Comparison of ENCODE assay signal across 9 cellular contexts in the genomic region with DNA sequence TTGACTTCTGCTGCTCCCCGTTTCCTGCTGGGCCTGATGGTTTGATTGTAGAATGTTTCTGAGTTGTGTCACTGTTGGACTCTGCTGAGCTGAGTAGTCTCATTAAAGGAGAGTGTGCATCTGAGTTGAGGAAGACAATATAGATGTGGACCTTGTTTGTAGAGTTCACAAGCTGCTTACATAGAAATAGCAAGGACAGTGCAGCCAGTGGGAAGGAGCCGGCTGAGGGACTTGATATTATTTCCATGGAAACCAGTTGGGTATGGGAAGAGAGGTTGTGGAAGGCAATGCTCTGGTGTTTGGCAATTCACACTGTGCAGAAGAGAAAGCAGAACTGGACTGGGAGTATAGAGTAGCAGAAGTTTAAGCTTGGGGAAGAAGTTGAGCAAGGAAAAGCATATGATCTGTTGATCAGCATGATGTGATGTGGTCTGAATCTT. TPM values are rescaled to one million over a fixed set of nuclear protein-coding genes. Genes with fewer than 3 reads are reported as not detected.
A peak's percentile ranks its signal among the peaks of the same experiment; 100 is the strongest.
DNase-seq lines count a peak whose midpoint lies in the region; ATAC-seq and TF ChIP-seq lines count a peak whose summit lies in the region.
"Had no signal": no experiment of that assay in that cellular context is flagged by ENCODE, and none has a peak within 500 bp of the region (broad histone marks: within the 10 kb centered on the region; RNA-seq: fewer than 3 reads in every experiment).

No MANE protein-coding gene starts in this region.

- H3K4me3 Mint-ChIP-seq in nephron progenitor cell = no peak overlapping the region
- H3K4me3 Mint-ChIP-seq in stimulated activated memory B cell treated with anti-CD40 and anti-IgM and Interleukin-4, amounts not matched to agents 10 μg/mL and 1 μg/mL and 100 μg/mL, for 72 hours = no peak overlapping the region

- H3K36me3 Mint-ChIP-seq in nephron progenitor cell (ENCODE audit: low read depth) = peaks cover 14% of the 10 kb centered on the region
- H3K36me3 Mint-ChIP-seq in stimulated activated memory B cell treated with anti-CD40 and anti-IgM and Interleukin-4, amounts not matched to agents 10 μg/mL and 1 μg/mL and 100 μg/mL, for 72 hours = peaks cover 9% of the 10 kb centered on the region

- H4K20me1 ChIP-seq in DOHH2 (ENCODE audit: control insufficient read depth, insufficient read depth, low read depth, low read length) = peaks cover 12% of the 10 kb centered on the region
- H4K20me1 ChIP-seq in mammary epithelial cell (ENCODE audit: insufficient read depth, low read length) = peaks cover 4% of the 10 kb centered on the region

- dilution Hi-C loops in mammary epithelial cell (cut with HindIII; ENCODE audit: low sequenced_read_pairs) = no loop called here

- DNase-seq in NOMO-1 treated with dmso at 0.1 percent for 144 hours (lab: John Stamatoyannopoulos, UW; ENCODE audit: unreplicated experiment) = peak; percentile 80
- DNase-seq in mammary epithelial cell = no peak
- no peak for DNase-seq in nephron progenitor cell
- no peak for DNase-seq in NCI-H1105 (lab: John Stamatoyannopoulos, UW)

- WGBS in mammary epithelial cell (ENCODE audit: low coverage, missing lambda C conversion rate) = 86% methylated on average over 2 of the region's 2 CpGs

- H3K4me1 Mint-ChIP-seq in nephron progenitor cell = peaks cover 42% of the 10 kb centered on the region
- peaks cover 75% of the 10 kb centered on the region for H3K4me1 Mint-ChIP-seq in stimulated activated memory B cell treated with anti-CD40 and anti-IgM and Interleukin-4, amounts not matched to agents 10 μg/mL and 1 μg/mL and 100 μg/mL, for 72 hours

- H3K4me2 ChIP-seq in DOHH2 (ENCODE audit: low read length) (peak overlapping the region; percentile 88), mammary epithelial cell (ENCODE audit: insufficient read depth, low read depth, low read length) (peak overlapping the region; percentile 12)

- peak overlapping the region; percentile 0 for H3K27ac Mint-ChIP-seq in nephron progenitor cell
- no peak overlapping the region for H3K27ac Mint-ChIP-seq in stimulated activated memory B cell treated with anti-CD40 and anti-IgM and Interleukin-4, amounts not matched to agents 10 μg/mL and 1 μg/mL and 100 μg/mL, for 72 hours

- H2AFZ ChIP-seq in mammary epithelial cell (ENCODE audit: low read depth, low read length) = no peak overlapping the region

- ATAC-seq in stimulated activated memory B cell treated with anti-CD40 and anti-IgM and Interleukin-4, amounts not matched to agents 10 μg/mL and 1 μg/mL and 100 μg/mL, for 72 hours = no peak
- ATAC-seq in GM21825 (IDR thresholded peaks at IDR 0.05; ENCODE audit: unreplicated experiment) = no peak
- no peak for ATAC-seq in HG02623 (IDR thresholded peaks at IDR 0.05; ENCODE audit: unreplicated experiment)

- H3K9me2 ChIP-seq in DOHH2 (replicated peaks; ENCODE audit: control insufficient read depth, low read length) = no peaks in the 10 kb centered on the region

- BruUV-seq in mammary epithelial cell (replicated peaks; lab: Mats Ljungman, UMichigan) = no TSS peak

- H3F3A ChIP-seq in DOHH2 (ENCODE audit: control insufficient read depth, insufficient read depth) = no peaks in the 10 kb centered on the region

- H3K9me3 Mint-ChIP-seq in nephron progenitor cell = no peaks in the 10 kb centered on the region
- peaks cover 3% of the 10 kb centered on the region for H3K9me3 Mint-ChIP-seq in stimulated activated memory B cell treated with anti-CD40 and anti-IgM and Interleukin-4, amounts not matched to agents 10 μg/mL and 1 μg/mL and 100 μg/mL, for 72 hours

- H3K27me3 Mint-ChIP-seq in nephron progenitor cell (ENCODE audit: low read depth, poor library complexity) = no peaks in the 10 kb centered on the region
- H3K27me3 Mint-ChIP-seq in stimulated activated memory B cell treated with anti-CD40 and anti-IgM and Interleukin-4, amounts not matched to agents 10 μg/mL and 1 μg/mL and 100 μg/mL, for 72 hours = no peaks in the 10 kb centered on the region

- intact Hi-C loops in mammary epithelial cell (cut with micrococcal nuclease) = no loop called here

- in situ Hi-C loops in mammary epithelial cell (cut with MboI; ENCODE audit: low sequenced_read_pairs in 2 of 2) = no loop called here

- H3K4me3 ChIP-seq in DOHH2 (ENCODE audit: low read length) (0 out of 2 replicates have a peak overlapping the region, but pooled peaks have one; percentile 5), mammary epithelial cell (replicated peaks in 1 of 3; ENCODE audit: insufficient read depth in 1 of 3, low read depth in 2 of 3, low read length in 3 of 3) (no peak overlapping the region)
- H3K4me3 ChIP-seq: HAP-1 had no signal

- CTCF ChIA-PET in mammary epithelial cell (lab: Charles Lee; ENCODE audit: low non-redundant PET) = no interaction called here

- peaks cover 48% of the 10 kb centered on the region for H3K4me1 ChIP-seq in DOHH2 (ENCODE audit: control insufficient read depth, low read length)
- peaks cover 35% of the 10 kb centered on the region for H3K4me1 ChIP-seq in mammary epithelial cell (ENCODE audit: insufficient read depth, low read length)

- TF ChIP-seq CTCF in DOHH2 (IDR thresholded peaks at IDR 0.05; ENCODE audit: low read depth, low read length, poor library complexity, severe bottlenecking) = no peak
- TF ChIP-seq CTCF in mammary epithelial cell (conservative IDR thresholded peaks at IDR 0.05 in 1 of 2, IDR thresholded peaks at IDR 0.05 in 1 of 2; ENCODE audit: extremely low read depth in 1 of 2, insufficient read depth in 1 of 2, low read depth in 1 of 2, low read length in 2 of 2) = no peak
- no peak for TF ChIP-seq CTCF in nephron progenitor cell (IDR thresholded peaks at IDR 0.05)

- no peaks in the 10 kb centered on the region for H3K27me3 ChIP-seq in DOHH2 (ENCODE audit: control insufficient read depth, low read length)
- no peaks in the 10 kb centered on the region for H3K27me3 ChIP-seq in mammary epithelial cell (ENCODE audit: insufficient read depth, low read length)

- no peak overlapping the region for H3K27ac ChIP-seq in DOHH2 (ENCODE audit: low read depth, low read length)
- H3K27ac ChIP-seq in mammary epithelial cell (ENCODE audit: insufficient read depth, low read depth, low read length) = no peak overlapping the region

- H3K9ac ChIP-seq in mammary epithelial cell (ENCODE audit: insufficient read depth, low read length) = no peak overlapping the region

- no peaks in the 10 kb centered on the region for H3K9me3 ChIP-seq in DOHH2 (ENCODE audit: control insufficient read depth, insufficient read depth, low read length)
- H3K9me3 ChIP-seq in mammary epithelial cell (replicated peaks; ENCODE audit: insufficient read depth, low read length) = no peaks in the 10 kb centered on the region
- H3K9me3 ChIP-seq: HAP-1 had no signal

- H3K79me2 ChIP-seq in DOHH2 (ENCODE audit: control insufficient read depth, low read length) (peaks cover 98% of the 10 kb centered on the region), mammary epithelial cell (ENCODE audit: insufficient read depth, low read length) (peaks cover 96% of the 10 kb centered on the region)

- H3K36me3 ChIP-seq in DOHH2 (ENCODE audit: control insufficient read depth, low read length) = no peaks in the 10 kb centered on the region
- no peaks in the 10 kb centered on the region for H3K36me3 ChIP-seq in mammary epithelial cell (ENCODE audit: insufficient read depth, low read length)
- H3K36me3 ChIP-seq: HAP-1 had no signal

RNA-seq across cellular contexts. Expression of gene IGF2R, which starts 14.8 kb away (rescaled TPM):
- total RNA-seq in mammary epithelial cell = 100 to 1,000 TPM; 120 to 171 TPM
- 23.0 TPM for polyA plus RNA-seq in mammary epithelial cell
- polyA minus RNA-seq in mammary epithelial cell = 227 TPM
